Comparison of ENCODE assay signal across 26 cellular contexts in the genomic region with DNA sequence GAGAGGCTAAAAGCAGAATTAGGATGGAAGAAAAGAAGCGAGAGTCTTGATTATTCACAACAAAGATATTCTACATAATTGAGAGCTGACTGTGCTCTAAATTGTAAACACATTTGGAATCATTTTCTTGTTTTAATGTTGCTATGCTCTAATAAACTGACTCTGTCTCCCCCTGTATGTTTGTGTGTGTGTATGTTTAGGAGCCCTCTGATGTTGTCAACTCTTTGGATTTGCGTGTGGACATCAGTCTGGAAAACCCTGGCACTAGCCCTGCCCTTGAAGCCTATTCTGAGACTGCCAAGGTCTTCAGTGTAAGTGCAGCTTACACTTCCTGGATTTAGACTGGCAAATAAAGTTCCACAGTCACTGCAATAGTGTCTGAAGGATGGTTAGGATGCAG. TPM values are rescaled to one million over a fixed set of nuclear protein-coding genes. Genes with fewer than 3 reads are reported as not detected.
DNase-seq lines count a peak whose midpoint lies in the region; ATAC-seq and TF ChIP-seq lines count a peak whose summit lies in the region.
"Had no signal": no experiment of that assay in that cellular context is flagged by ENCODE, and none has a peak within 500 bp of the region (broad histone marks: within the 10 kb centered on the region; RNA-seq: fewer than 3 reads in every experiment).

No MANE protein-coding gene starts in this region.

- no peaks in the 10 kb centered on the region for H3K9me3 Mint-ChIP-seq in activated CD8-positive, alpha-beta memory T cell treated with anti-CD3 and anti-CD28 coated beads, Interleukin-2, amount 10 ng/mL, durations not matched to agents 7 days and 5 days (ENCODE audit: low read depth)
- H3K9me3 Mint-ChIP-seq: activated B cell treated with CpG ODN at 0.5 μM for 24 hours; activated CD4-positive, alpha-beta memory T cell treated with anti-CD3 and anti-CD28 coated beads, Interleukin-2, amount 10 ng/mL, durations not matched to agents 7 days and 5 days; activated naive CD4-positive, alpha-beta T cell treated with anti-CD3 and anti-CD28 coated beads for 36 hours; effector memory CD8-positive, alpha-beta T cell; type B pancreatic cell had no signal

- H3K4me3 ChIP-seq in fibroblast of mammary gland (ENCODE audit: control insufficient read depth, low read depth, low read length) (no peak overlapping the region), skin epidermis (no peak overlapping the region)
- H3K4me3 ChIP-seq: esophagus squamous epithelium, GM12878, hepatocyte, lower lobe of right lung, stomach had no signal

- H3K27ac Mint-ChIP-seq in activated CD8-positive, alpha-beta memory T cell treated with anti-CD3 and anti-CD28 coated beads, Interleukin-2, amount 10 ng/mL, durations not matched to agents 7 days and 5 days: peak overlapping the region; percentile 39
- H3K27ac Mint-ChIP-seq: activated B cell treated with CpG ODN at 0.5 μM for 24 hours; activated CD4-positive, alpha-beta memory T cell treated with anti-CD3 and anti-CD28 coated beads, Interleukin-2, amount 10 ng/mL, durations not matched to agents 7 days and 5 days; activated naive CD4-positive, alpha-beta T cell treated with anti-CD3 and anti-CD28 coated beads for 36 hours; effector memory CD8-positive, alpha-beta T cell; type B pancreatic cell had no signal

- ATAC-seq in activated CD8-positive, alpha-beta memory T cell treated with anti-CD3 and anti-CD28 coated beads, Interleukin-2, amount 10 ng/mL, durations not matched to agents 7 days and 5 days: no peak
- no peak for ATAC-seq in GM21367 (IDR thresholded peaks at IDR 0.05; ENCODE audit: unreplicated experiment)
- ATAC-seq: effector memory CD8-positive, alpha-beta T cell; GM12878; lower lobe of right lung had no signal

- no peak for DNase-seq in activated CD8-positive, alpha-beta memory T cell treated with anti-CD3 and anti-CD28 coated beads, Interleukin-2, amount 10 ng/mL, durations not matched to agents 7 days and 5 days
- DNase-seq in activated CD8-positive, alpha-beta memory T cell treated with anti-CD3 and anti-CD28 coated beads, Interleukin-2, amount 50 U/mL, for 48 hours: no peak
- DNase-seq in M059J (ENCODE audit: low read depth): peak; percentile 37
- DNase-seq in fibroblast of mammary gland (ENCODE audit: low read depth): peak; percentile 77
- DNase-seq in superior temporal gyrus (ENCODE audit: extremely low spot score): no peak
- DNase-seq in RPMI8226: no peak
- DNase-seq: 8988T; activated B cell treated with CpG ODN at 0.5 μM for 24 hours; activated CD4-positive, alpha-beta memory T cell treated with anti-CD3 and anti-CD28 coated beads, Interleukin-2, amount 10 ng/mL, durations not matched to agents 7 days and 5 days; activated naive CD4-positive, alpha-beta T cell treated with anti-CD3 and anti-CD28 coated beads for 36 hours; activated T-cell treated with anti-CD3 and anti-CD28 coated beads, Interleukin-2, amount 50 U/mL, for 1 hour; effector memory CD8-positive, alpha-beta T cell; esophagus squamous epithelium; GDM1; lower lobe of right lung; NCI-H1105; NCI-H2029 treated with DMSO at 0.1 percent for 48 hours; stimulated activated CD4-positive, alpha-beta T cell treated with anti-CD3 and anti-CD28 coated beads, Interleukin-12 subunit alpha, Interleukin-12 subunit beta, amount 100 ng/mL, for 4 hours; stomach; T1000 had no signal

- peaks cover 75% of the 10 kb centered on the region for H3K36me3 Mint-ChIP-seq in activated CD8-positive, alpha-beta memory T cell treated with anti-CD3 and anti-CD28 coated beads, Interleukin-2, amount 10 ng/mL, durations not matched to agents 7 days and 5 days
- H3K36me3 Mint-ChIP-seq: type B pancreatic cell had no signal

- H3K27ac ChIP-seq in skin epidermis: peak overlapping the region in 11 of 21 experiments; percentile 4 to 83 (median 37)
- H3K27ac ChIP-seq: C4-2B, esophagus squamous epithelium, hepatocyte, lower lobe of right lung had no signal

- peak; percentile 40 for TF ChIP-seq CTCF in fibroblast of mammary gland (conservative IDR thresholded peaks at IDR 0.05; ENCODE audit: control insufficient read depth, insufficient read depth, low read depth, low read length)

- H3K27me3 Mint-ChIP-seq in activated CD8-positive, alpha-beta memory T cell treated with anti-CD3 and anti-CD28 coated beads, Interleukin-2, amount 10 ng/mL, durations not matched to agents 7 days and 5 days: peaks cover 2% of the 10 kb centered on the region
- H3K27me3 Mint-ChIP-seq: activated CD4-positive, alpha-beta memory T cell treated with anti-CD3 and anti-CD28 coated beads, Interleukin-2, amount 10 ng/mL, durations not matched to agents 7 days and 5 days; type B pancreatic cell had no signal

- CTCF ChIA-PET in activated CD8-positive, alpha-beta memory T cell treated with anti-CD3 and anti-CD28 coated beads, Interleukin-2, amount 10 ng/mL, durations not matched to agents 7 days and 5 days (lab: Charles Lee): interaction anchor here (1.0 kb wide), 2 partner anchors 32 to 154 kb away, joined by 3 to 4 read pairs; no protein-coding TSS in a partner anchor

- peaks cover 36% of the 10 kb centered on the region for H3K4me1 Mint-ChIP-seq in activated CD8-positive, alpha-beta memory T cell treated with anti-CD3 and anti-CD28 coated beads, Interleukin-2, amount 10 ng/mL, durations not matched to agents 7 days and 5 days
- H3K4me1 Mint-ChIP-seq: activated B cell treated with CpG ODN at 0.5 μM for 24 hours had no signal

- no peak overlapping the region for H3K4me3 Mint-ChIP-seq in activated CD8-positive, alpha-beta memory T cell treated with anti-CD3 and anti-CD28 coated beads, Interleukin-2, amount 10 ng/mL, durations not matched to agents 7 days and 5 days
- H3K4me3 Mint-ChIP-seq: activated B cell treated with CpG ODN at 0.5 μM for 24 hours; activated CD4-positive, alpha-beta memory T cell treated with anti-CD3 and anti-CD28 coated beads, Interleukin-2, amount 10 ng/mL, durations not matched to agents 7 days and 5 days; activated naive CD4-positive, alpha-beta T cell treated with anti-CD3 and anti-CD28 coated beads for 36 hours; effector memory CD8-positive, alpha-beta T cell; type B pancreatic cell had no signal

RNA-seq across cellular contexts. Expression of a gene that starts 37.8 kb away (rescaled TPM):
- total RNA-seq in activated CD8-positive, alpha-beta memory T cell treated with anti-CD3 and anti-CD28 coated beads, Interleukin-2, amount 10 ng/mL, durations not matched to agents 7 days and 5 days: 10 to 100 TPM; 28.2 to 31.6 TPM
- 94.5 and 110 TPM in 2 replicates for total RNA-seq in M059J (2014; rRNA removed; shearing (Covaris generic))

Comparison
In these comparisons a context has a peak if more than half of its experiments do, and no peak if none do; other contexts are left out.
1. DNase-seq: peak in M059J (single experiment) and fibroblast of mammary gland (single experiment); none in activated CD8-positive, alpha-beta memory T cell treated with anti-CD3 and anti-CD28 coated beads, Interleukin-2, amount 10 ng/mL, durations not matched to agents 7 days and 5 days (single experiment), activated CD8-positive, alpha-beta memory T cell treated with anti-CD3 and anti-CD28 coated beads, Interleukin-2, amount 50 U/mL, for 48 hours (single experiment), superior temporal gyrus (single experiment) and RPMI8226 (single experiment).